ENCODE assay signal across 16 cellular contexts in genomic region chr2:40032650-40033319, GRCh38.
DNase-seq lines count a peak whose midpoint lies in the region; ATAC-seq lines count a peak whose summit lies in the region.
"Had no signal": no experiment of that assay in that cellular context is flagged by ENCODE, and none has a peak within 500 bp of the region (broad histone marks: within the 10 kb centered on the region; RNA-seq: fewer than 3 reads in every experiment).

No MANE protein-coding gene starts in this region.

- POLR2A ChIA-PET in activated CD4-positive, alpha-beta T cell treated with anti-CD3 and anti-CD28 coated beads for 36 hours (lab: Charles Lee), result no interaction called here

- no peaks in the 10 kb centered on the region for H3K36me3 Mint-ChIP-seq in activated CD4-positive, alpha-beta T cell treated with anti-CD3 and anti-CD28 coated beads for 36 hours (ENCODE audit: low read depth)

- no peak overlapping the region for H3K4me3 ChIP-seq in skeletal muscle cell (ENCODE audit: low read depth, low read length)
- H3K4me3 ChIP-seq: K562, spleen, upper lobe of right lung had no signal

- H3K4me1 Mint-ChIP-seq in activated CD4-positive, alpha-beta T cell treated with anti-CD3 and anti-CD28 coated beads for 36 hours, result peaks cover 22% of the 10 kb centered on the region
- H3K4me1 Mint-ChIP-seq: neural crest cell had no signal

- DNase-seq in activated CD4-positive, alpha-beta T cell treated with anti-CD3 and anti-CD28 coated beads for 36 hours, result no peak
- no peak for DNase-seq in activated CD4-positive, alpha-beta T cell treated with anti-CD3 and anti-CD28 coated beads for 4 hours
- DNase-seq in RKO (ENCODE audit: low spot score) (peak; percentile 75), dedifferentiated amniotic fluid mesenchymal stem cell (ENCODE audit: extremely low spot score) (peak; percentile 50), skeletal muscle cell (ENCODE audit: low read depth) (peak; percentile 57), NCI-H345 (lab: John Stamatoyannopoulos, UW) (no peak), NCI-H1092 treated with DMSO at 0.1 percent for 48 hours (lab: John Stamatoyannopoulos, UW) (no peak), SHP77 treated with DMSO at 0.1 percent for 48 hours (lab: John Stamatoyannopoulos, UW) (no peak)
- DNase-seq: activated gamma-delta T cell treated with Interleukin-2 at 50 U/mL for 16 hours, DMS153, glutamatergic neuron, spleen, upper lobe of right lung had no signal

- intact Hi-C loops in activated CD4-positive, alpha-beta T cell treated with anti-CD3 and anti-CD28 coated beads for 36 hours (cut with DNase I, micrococcal nuclease), result loop anchor here (2.0 to 5.0 kb wide), 2 partner anchors 36 to 85 kb away; no protein-coding TSS in a partner anchor

- H3K27me3 Mint-ChIP-seq in activated CD4-positive, alpha-beta T cell treated with anti-CD3 and anti-CD28 coated beads for 36 hours, result peaks cover 2% of the 10 kb centered on the region

- H3K9me3 Mint-ChIP-seq in activated CD4-positive, alpha-beta T cell treated with anti-CD3 and anti-CD28 coated beads for 36 hours (ENCODE audit: low read depth), result no peaks in the 10 kb centered on the region

- H3K4me3 Mint-ChIP-seq in activated CD4-positive, alpha-beta T cell treated with anti-CD3 and anti-CD28 coated beads for 36 hours, result no peak overlapping the region
- H3K4me3 Mint-ChIP-seq: neural crest cell had no signal

- CTCF ChIA-PET in activated CD4-positive, alpha-beta T cell treated with anti-CD3 and anti-CD28 coated beads for 36 hours (lab: Charles Lee), result interaction anchor here (0.7 to 1.4 kb wide), 3 partner anchors 29 to 149 kb away, joined by 3 read pairs; no protein-coding TSS in a partner anchor

- ATAC-seq in activated CD4-positive, alpha-beta T cell treated with anti-CD3 and anti-CD28 coated beads for 36 hours, result peak; percentile 92
- ATAC-seq: K562, left lobe of liver, upper lobe of right lung had no signal

- peak overlapping the region; percentile 74 for H3K27ac Mint-ChIP-seq in activated CD4-positive, alpha-beta T cell treated with anti-CD3 and anti-CD28 coated beads for 36 hours

Comparison
In these comparisons a context has a peak if more than half of its experiments do, and no peak if none do; other contexts are left out.
1. DNase-seq: peak in RKO (single experiment), dedifferentiated amniotic fluid mesenchymal stem cell (single experiment) and skeletal muscle cell (single experiment); none in activated CD4-positive, alpha-beta T cell treated with anti-CD3 and anti-CD28 coated beads for 36 hours (single experiment), activated CD4-positive, alpha-beta T cell treated with anti-CD3 and anti-CD28 coated beads for 4 hours (0 of 2), NCI-H345 (single experiment), NCI-H1092 treated with DMSO at 0.1 percent for 48 hours (single experiment) and SHP77 treated with DMSO at 0.1 percent for 48 hours (single experiment).